In genomic region chr20:57183457-57184009, GRCh38 we compare ENCODE assay signal across 28 cellular contexts.
"Had no signal": no experiment of that assay in that cellular context is flagged by ENCODE, and none has a peak within 500 bp of the region (broad histone marks: within the 10 kb centered on the region; RNA-seq: fewer than 3 reads in every experiment).

No MANE protein-coding gene starts in this region.

- H3K9me3 Mint-ChIP-seq: dendritic cell treated with granulocyte-macrophage colony-stimulating factor and Interleukin-4, amounts not matched to agents 40 ng/mL and 50 ng/mL, for 4 days; effector memory CD8-positive, alpha-beta T cell had no signal

- ATAC-seq: effector memory CD8-positive, alpha-beta T cell; esophagus mucosa; gastrocnemius medialis; heart right ventricle; left cardiac atrium; left lung; left ventricle myocardium superior had no signal

- H3K27ac ChIP-seq: colonic mucosa, epithelial cell of prostate, esophagus squamous epithelium, gastrocnemius medialis, heart right ventricle, left lung had no signal

- H3K4me3 ChIP-seq: colonic mucosa, esophagus squamous epithelium, gastrocnemius medialis, heart right ventricle, left lung, lung had no signal

- H3K27me3 ChIP-seq: colonic mucosa, gastrocnemius medialis had no signal

- H3K36me3 ChIP-seq: colonic mucosa, gastrocnemius medialis, heart right ventricle, left lung had no signal

- H3K36me3 Mint-ChIP-seq: memory B cell had no signal

- H3K4me1 Mint-ChIP-seq: endodermal cell, memory B cell had no signal

- FAIRE-seq: endometrium, islet of Langerhans, keratinocyte had no signal

- DNase-seq: colonic mucosa; cortex of kidney; effector CD8-positive, alpha-beta T cell; effector memory CD8-positive, alpha-beta T cell; endodermal cell; erythroblast; esophagus squamous epithelium; foreskin fibroblast; foreskin melanocyte; gastrocnemius medialis; glutamatergic neuron; head of caudate nucleus; heart right ventricle; hippocampal formation; left cardiac atrium; left lung; left ventricle myocardium superior; mammary epithelial cell; mesendoderm; midbrain had no signal

- H3K4me1 ChIP-seq: colonic mucosa, gastrocnemius medialis, heart right ventricle, left lung had no signal

- H3K4me3 Mint-ChIP-seq: dendritic cell treated with granulocyte-macrophage colony-stimulating factor and Interleukin-4, amounts not matched to agents 40 ng/mL and 50 ng/mL, for 4 days; effector memory CD8-positive, alpha-beta T cell; endodermal cell; memory B cell had no signal

- H3K9me3 ChIP-seq: colonic mucosa, esophagus squamous epithelium, gastrocnemius medialis, heart right ventricle, left lung had no signal

- H3K27ac Mint-ChIP-seq: dendritic cell treated with granulocyte-macrophage colony-stimulating factor and Interleukin-4, amounts not matched to agents 40 ng/mL and 50 ng/mL, for 4 days; effector memory CD8-positive, alpha-beta T cell; endodermal cell; memory B cell had no signal
